Comparison of ENCODE assay signal across 40 cellular contexts in the genomic region with DNA sequence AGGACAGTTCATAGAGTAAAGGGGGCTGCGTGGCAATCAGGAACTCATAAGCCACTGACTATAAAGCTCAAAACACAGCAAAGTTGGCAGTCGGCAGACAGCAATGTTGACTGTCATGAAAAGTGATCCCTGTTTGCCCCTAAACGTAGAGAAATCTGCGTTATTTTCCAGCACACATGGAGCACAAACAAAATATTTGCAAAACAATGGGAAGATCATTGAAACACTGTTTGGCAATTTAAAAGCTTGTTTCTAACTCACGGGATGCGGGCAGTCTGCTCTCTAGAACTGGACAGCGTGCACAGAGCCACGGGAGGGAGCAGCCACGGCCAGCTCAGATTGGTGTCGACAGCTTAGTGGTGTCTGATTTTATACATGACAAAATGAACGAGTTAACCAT. TPM values are rescaled to one million over a fixed set of nuclear protein-coding genes. Genes with fewer than 3 reads are reported as not detected.
"Had no signal": no experiment of that assay in that cellular context is flagged by ENCODE, and none has a peak within 500 bp of the region (broad histone marks: within the 10 kb centered on the region; RNA-seq: fewer than 3 reads in every experiment).

No MANE protein-coding gene starts in this region.

- H3K9me3 Mint-ChIP-seq: activated B cell treated with CpG ODN at 0.5 μM for 24 hours; activated CD4-positive, alpha-beta memory T cell treated with anti-CD3 and anti-CD28 coated beads for 36 hours; activated CD4-positive, alpha-beta T cell treated with anti-CD3 and anti-CD28 coated beads, Interleukin-2, amount 10 ng/mL, durations not matched to agents 24 days and 14 days; activated CD8-positive, alpha-beta T cell treated with anti-CD3 and anti-CD28 coated beads for 36 hours; activated naive CD4-positive, alpha-beta T cell treated with anti-CD3 and anti-CD28 coated beads for 36 hours; activated naive CD4-positive, alpha-beta T cell treated with anti-CD3 and anti-CD28 coated beads, Interleukin-2, amount 50 U/mL, for 72 hours; activated naive CD8-positive, alpha-beta T cell treated with anti-CD3 and anti-CD28 coated beads, Interleukin-2, amount 10 ng/mL, durations not matched to agents 7 days and 5 days; activated naive CD8-positive, alpha-beta T cell treated with anti-CD3 and anti-CD28 coated beads, Interleukin-2, amount 50 U/mL, for 24 hours; activated T-cell treated with anti-CD3 and anti-CD28 coated beads, Interleukin-2, amount 50 U/mL, for 4 hours; activated T-cell treated with anti-CD3 and anti-CD28 coated beads, Interleukin-2, amount 50 U/mL, for 72 hours; activated T-helper 1 cell treated with anti-CD3 and anti-CD28 coated beads, Interleukin-12 subunit alpha, Interleukin-12 subunit beta, Interleukin-2, Interleukin-4 antibody, amounts not matched to agents 30 ng/mL and 10 ng/mL and 1 ng/mL, durations not matched to agents 14 hours and 24 hours and 36 hours; activated T-helper 17 cell treated with anti-CD3 and anti-CD28 coated beads, Interleukin-2, amount 50 U/mL, for 72 hours; central memory CD8-positive, alpha-beta T cell; T-helper 1 cell treated with Interleukin-12 subunit alpha and Interleukin-12 subunit beta and Interleukin-4 antibody, amounts not matched to agents 30 μg/mL and 1 μg/mL, for 36 hours; T-helper 2 cell treated with Interferon-gamma antibody and Interleukin-4, amounts not matched to agents 5 μg/mL and 100 μg/mL, for 36 hours had no signal

- H3K4me3 ChIP-seq: ascending aorta, cardiac muscle cell had no signal

- H3K27ac ChIP-seq: ascending aorta, cardiac muscle cell, VCaP had no signal

- H3K4me1 ChIP-seq: ascending aorta had no signal

- DNase-seq: activated B cell treated with CpG ODN at 0.5 μM for 24 hours; activated CD4-positive, alpha-beta memory T cell treated with anti-CD3 and anti-CD28 coated beads for 36 hours; activated CD4-positive, alpha-beta T cell treated with anti-CD3 and anti-CD28 coated beads for 4 hours; activated CD4-positive, alpha-beta T cell treated with anti-CD3 and anti-CD28 coated beads, Interleukin-2, amount 10 ng/mL, durations not matched to agents 24 days and 14 days; activated CD4-positive, alpha-beta T cell treated with anti-CD3 and anti-CD28 coated beads, Interleukin-2, amount 50 U/mL, for 1 hour; activated CD4-positive, alpha-beta T cell treated with anti-CD3 and anti-CD28 coated beads, Interleukin-2, amount 50 U/mL, for 4 hours; activated CD4-positive, CD25-positive, alpha-beta regulatory T cell treated with anti-CD3 and anti-CD28 coated beads, Interleukin-2, amount 50 U/mL, for 72 hours; activated CD8-positive, alpha-beta memory T cell treated with anti-CD3 and anti-CD28 coated beads, Interleukin-2, amount 50 U/mL, for 4 hours; activated CD8-positive, alpha-beta T cell treated with anti-CD3 and anti-CD28 coated beads for 36 hours; activated effector memory CD4-positive, alpha-beta T cell treated with anti-CD3 and anti-CD28 coated beads, Interleukin-2, amount 50 U/mL, for 16 hours; activated gamma-delta T cell treated with Interleukin-2 at 50 U/mL for 16 hours; activated naive CD4-positive, alpha-beta T cell; activated naive CD4-positive, alpha-beta T cell treated with anti-CD3 and anti-CD28 coated beads for 36 hours; activated naive CD4-positive, alpha-beta T cell treated with anti-CD3 and anti-CD28 coated beads, Interleukin-2, amount 50 U/mL, for 16 hours; activated naive CD8-positive, alpha-beta T cell treated with anti-CD3 and anti-CD28 coated beads, Interleukin-2, amount 10 ng/mL, durations not matched to agents 7 days and 5 days; activated naive CD8-positive, alpha-beta T cell treated with anti-CD3 and anti-CD28 coated beads, Interleukin-2, amount 50 U/mL, for 24 hours; activated T-cell treated with anti-CD3 and anti-CD28 coated beads for 4 hours; activated T-cell treated with anti-CD3 and anti-CD28 coated beads, Interleukin-2, amount 50 U/mL, for 1 hour; activated T-cell treated with anti-CD3 and anti-CD28 coated beads, Interleukin-2, amount 50 U/mL, for 4 hours; activated T-cell treated with anti-CD3 and anti-CD28 coated beads, Interleukin-2, amount 50 U/mL, for 72 hours; amygdala; anterior cingulate cortex; caudate nucleus; SW 1271; T-helper 1 cell; T-helper 2 cell; T-helper 9 cell had no signal

- H3K27ac Mint-ChIP-seq: activated B cell treated with CpG ODN at 0.5 μM for 24 hours; activated CD4-positive, alpha-beta memory T cell treated with anti-CD3 and anti-CD28 coated beads for 36 hours; activated CD4-positive, alpha-beta T cell treated with anti-CD3 and anti-CD28 coated beads, Interleukin-2, amount 10 ng/mL, durations not matched to agents 24 days and 14 days; activated CD8-positive, alpha-beta T cell treated with anti-CD3 and anti-CD28 coated beads for 36 hours; activated naive CD4-positive, alpha-beta T cell treated with anti-CD3 and anti-CD28 coated beads for 36 hours; activated naive CD4-positive, alpha-beta T cell treated with anti-CD3 and anti-CD28 coated beads, Interleukin-2, amount 50 U/mL, for 72 hours; activated naive CD8-positive, alpha-beta T cell treated with anti-CD3 and anti-CD28 coated beads, Interleukin-2, amount 10 ng/mL, durations not matched to agents 7 days and 5 days; activated naive CD8-positive, alpha-beta T cell treated with anti-CD3 and anti-CD28 coated beads, Interleukin-2, amount 50 U/mL, for 24 hours; activated T-cell treated with anti-CD3 and anti-CD28 coated beads, Interleukin-2, amount 50 U/mL, for 72 hours; activated T-helper 1 cell treated with anti-CD3 and anti-CD28 coated beads, Interleukin-12 subunit alpha, Interleukin-12 subunit beta, Interleukin-2, Interleukin-4 antibody, amounts not matched to agents 30 ng/mL and 10 ng/mL and 1 ng/mL, durations not matched to agents 14 hours and 24 hours and 36 hours; activated T-helper 17 cell treated with anti-CD3 and anti-CD28 coated beads, Interleukin-2, amount 50 U/mL, for 72 hours; T-helper 1 cell treated with Interleukin-12 subunit alpha and Interleukin-12 subunit beta and Interleukin-4 antibody, amounts not matched to agents 30 μg/mL and 1 μg/mL, for 36 hours; T-helper 2 cell treated with Interferon-gamma antibody and Interleukin-4, amounts not matched to agents 5 μg/mL and 100 μg/mL, for 36 hours had no signal

- H3K36me3 Mint-ChIP-seq: activated CD4-positive, alpha-beta memory T cell treated with anti-CD3 and anti-CD28 coated beads for 36 hours; activated naive CD4-positive, alpha-beta T cell treated with anti-CD3 and anti-CD28 coated beads, Interleukin-2, amount 50 U/mL, for 72 hours; activated naive CD8-positive, alpha-beta T cell treated with anti-CD3 and anti-CD28 coated beads, Interleukin-2, amount 10 ng/mL, durations not matched to agents 7 days and 5 days had no signal

- H3K9me3 ChIP-seq: ascending aorta had no signal

- H3K27me3 Mint-ChIP-seq: activated CD4-positive, alpha-beta memory T cell treated with anti-CD3 and anti-CD28 coated beads for 36 hours; activated CD8-positive, alpha-beta T cell treated with anti-CD3 and anti-CD28 coated beads for 36 hours; activated naive CD8-positive, alpha-beta T cell treated with anti-CD3 and anti-CD28 coated beads, Interleukin-2, amount 50 U/mL, for 24 hours; activated T-helper 17 cell treated with anti-CD3 and anti-CD28 coated beads, Interleukin-2, amount 50 U/mL, for 72 hours; brain; central memory CD8-positive, alpha-beta T cell had no signal

- H3K4me1 Mint-ChIP-seq: activated B cell treated with CpG ODN at 0.5 μM for 24 hours; activated CD4-positive, alpha-beta T cell treated with anti-CD3 and anti-CD28 coated beads, Interleukin-2, amount 10 ng/mL, durations not matched to agents 24 days and 14 days; activated naive CD8-positive, alpha-beta T cell treated with anti-CD3 and anti-CD28 coated beads, Interleukin-2, amount 10 ng/mL, durations not matched to agents 7 days and 5 days; activated naive CD8-positive, alpha-beta T cell treated with anti-CD3 and anti-CD28 coated beads, Interleukin-2, amount 50 U/mL, for 24 hours; activated T-helper 17 cell treated with anti-CD3 and anti-CD28 coated beads, Interleukin-2, amount 50 U/mL, for 72 hours; central memory CD8-positive, alpha-beta T cell had no signal

- H3K36me3 ChIP-seq: ascending aorta, cardiac muscle cell had no signal

- H3K4me3 Mint-ChIP-seq: activated B cell treated with CpG ODN at 0.5 μM for 24 hours; activated CD4-positive, alpha-beta memory T cell treated with anti-CD3 and anti-CD28 coated beads for 36 hours; activated CD4-positive, alpha-beta T cell treated with anti-CD3 and anti-CD28 coated beads, Interleukin-2, amount 10 ng/mL, durations not matched to agents 24 days and 14 days; activated CD8-positive, alpha-beta T cell treated with anti-CD3 and anti-CD28 coated beads for 36 hours; activated naive CD4-positive, alpha-beta T cell treated with anti-CD3 and anti-CD28 coated beads for 36 hours; activated naive CD8-positive, alpha-beta T cell treated with anti-CD3 and anti-CD28 coated beads, Interleukin-2, amount 10 ng/mL, durations not matched to agents 7 days and 5 days; activated naive CD8-positive, alpha-beta T cell treated with anti-CD3 and anti-CD28 coated beads, Interleukin-2, amount 50 U/mL, for 24 hours; activated T-cell treated with anti-CD3 and anti-CD28 coated beads, Interleukin-2, amount 50 U/mL, for 4 hours; activated T-cell treated with anti-CD3 and anti-CD28 coated beads, Interleukin-2, amount 50 U/mL, for 72 hours; activated T-helper 1 cell treated with anti-CD3 and anti-CD28 coated beads, Interleukin-12 subunit alpha, Interleukin-12 subunit beta, Interleukin-2, Interleukin-4 antibody, amounts not matched to agents 30 ng/mL and 10 ng/mL and 1 ng/mL, durations not matched to agents 14 hours and 24 hours and 36 hours; activated T-helper 17 cell treated with anti-CD3 and anti-CD28 coated beads, Interleukin-2, amount 50 U/mL, for 72 hours; central memory CD8-positive, alpha-beta T cell; T-helper 1 cell treated with Interleukin-12 subunit alpha and Interleukin-12 subunit beta and Interleukin-4 antibody, amounts not matched to agents 30 μg/mL and 1 μg/mL, for 36 hours; T-helper 2 cell treated with Interferon-gamma antibody and Interleukin-4, amounts not matched to agents 5 μg/mL and 100 μg/mL, for 36 hours had no signal

- H3K27me3 ChIP-seq: ascending aorta had no signal

RNA-seq across cellular contexts. Expression of a gene that starts 6.4 kb away (rescaled TPM):
- total RNA-seq: activated B cell treated with CpG ODN at 0.5 μM for 24 hours; activated CD4-positive, alpha-beta T cell treated with anti-CD3 and anti-CD28 coated beads, Interleukin-2, amount 10 ng/mL, durations not matched to agents 24 days and 14 days; activated naive CD4-positive, alpha-beta T cell treated with anti-CD3 and anti-CD28 coated beads, Interleukin-2, amount 50 U/mL, for 72 hours; activated T-cell treated with anti-CD3 and anti-CD28 coated beads, Interleukin-2, amount 50 U/mL, for 72 hours; activated T-helper 1 cell treated with anti-CD3 and anti-CD28 coated beads, Interleukin-12 subunit alpha, Interleukin-12 subunit beta, Interleukin-2, Interleukin-4 antibody, amounts not matched to agents 30 ng/mL and 10 ng/mL and 1 ng/mL, durations not matched to agents 14 hours and 24 hours and 36 hours; bronchial epithelial cell had no signal
- polyA plus RNA-seq: cardiac muscle cell had no signal

RNA-seq across cellular contexts. Expression of a gene that starts 23.5 kb away (rescaled TPM):
- total RNA-seq: activated B cell treated with CpG ODN at 0.5 μM for 24 hours; activated CD4-positive, alpha-beta memory T cell treated with anti-CD3 and anti-CD28 coated beads for 36 hours; activated CD4-positive, alpha-beta T cell treated with anti-CD3 and anti-CD28 coated beads, Interleukin-2, amount 10 ng/mL, durations not matched to agents 24 days and 14 days; activated CD8-positive, alpha-beta memory T cell treated with anti-CD3 and anti-CD28 coated beads for 36 hours; activated CD8-positive, alpha-beta T cell treated with anti-CD3 and anti-CD28 coated beads for 36 hours; activated naive CD4-positive, alpha-beta T cell treated with anti-CD3 and anti-CD28 coated beads for 36 hours; activated naive CD4-positive, alpha-beta T cell treated with anti-CD3 and anti-CD28 coated beads, Interleukin-2, amount 50 U/mL, for 72 hours; activated naive CD8-positive, alpha-beta T cell treated with anti-CD3 and anti-CD28 coated beads, Interleukin-2, amount 10 ng/mL, durations not matched to agents 7 days and 5 days; activated T-cell treated with anti-CD3 and anti-CD28 coated beads, Interleukin-2, amount 50 U/mL, for 4 hours; activated T-cell treated with anti-CD3 and anti-CD28 coated beads, Interleukin-2, amount 50 U/mL, for 72 hours; activated T-helper 1 cell treated with anti-CD3 and anti-CD28 coated beads, Interleukin-12 subunit alpha, Interleukin-12 subunit beta, Interleukin-2, Interleukin-4 antibody, amounts not matched to agents 30 ng/mL and 10 ng/mL and 1 ng/mL, durations not matched to agents 14 hours and 24 hours and 36 hours had no signal

RNA-seq across cellular contexts. Expression of a gene that starts 59.3 kb away (rescaled TPM):
- total RNA-seq: activated B cell treated with CpG ODN at 0.5 μM for 24 hours; activated CD4-positive, alpha-beta memory T cell treated with anti-CD3 and anti-CD28 coated beads for 36 hours; activated CD4-positive, alpha-beta T cell treated with anti-CD3 and anti-CD28 coated beads, Interleukin-2, amount 10 ng/mL, durations not matched to agents 24 days and 14 days; activated CD8-positive, alpha-beta memory T cell treated with anti-CD3 and anti-CD28 coated beads for 36 hours; activated CD8-positive, alpha-beta T cell treated with anti-CD3 and anti-CD28 coated beads for 36 hours; activated naive CD4-positive, alpha-beta T cell treated with anti-CD3 and anti-CD28 coated beads for 36 hours; activated naive CD8-positive, alpha-beta T cell treated with anti-CD3 and anti-CD28 coated beads, Interleukin-2, amount 10 ng/mL, durations not matched to agents 7 days and 5 days; activated T-cell treated with anti-CD3 and anti-CD28 coated beads, Interleukin-2, amount 50 U/mL, for 4 hours; activated T-cell treated with anti-CD3 and anti-CD28 coated beads, Interleukin-2, amount 50 U/mL, for 72 hours; activated T-helper 1 cell treated with anti-CD3 and anti-CD28 coated beads, Interleukin-12 subunit alpha, Interleukin-12 subunit beta, Interleukin-2, Interleukin-4 antibody, amounts not matched to agents 30 ng/mL and 10 ng/mL and 1 ng/mL, durations not matched to agents 14 hours and 24 hours and 36 hours; ascending aorta; bronchial epithelial cell; cardiac muscle cell had no signal
- polyA plus RNA-seq: adipose tissue had no signal
